Comparison of ENCODE assay signal across 8 cellular contexts in the genomic region with DNA sequence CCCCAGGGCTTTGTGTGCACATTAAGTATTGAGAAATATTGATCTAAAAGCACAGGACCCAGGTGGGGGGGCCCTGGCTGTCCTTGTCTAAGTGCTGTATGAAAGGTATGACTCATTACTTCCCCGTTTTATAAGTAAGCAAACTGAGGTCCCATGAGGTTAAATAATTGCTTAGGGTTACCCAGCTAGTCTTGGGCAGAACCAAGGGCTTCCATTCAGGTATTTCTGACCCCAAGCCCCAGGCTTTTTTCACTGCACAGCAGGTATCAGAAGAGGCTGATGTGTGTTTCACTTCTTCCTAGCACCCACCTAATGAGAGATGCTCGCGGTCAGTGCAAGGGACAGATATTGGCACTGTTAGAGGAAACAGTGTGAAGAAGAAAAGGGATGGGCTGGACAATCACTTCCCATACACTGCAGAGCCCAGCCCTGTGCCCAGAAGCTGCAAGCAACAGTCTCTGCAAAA. TPM values are rescaled to one million over a fixed set of nuclear protein-coding genes. Genes with fewer than 3 reads are reported as not detected.
DNase-seq lines count a peak whose midpoint lies in the region; ATAC-seq, FAIRE-seq and TF ChIP-seq lines count a peak whose summit lies in the region.

No MANE protein-coding gene starts in this region.

- H3K27me3 Mint-ChIP-seq in activated T-cell treated with anti-CD3 and anti-CD28 coated beads, Interleukin-2, amount 50 U/mL, for 24 hours = no peaks in the 10 kb centered on the region
- H3K27me3 Mint-ChIP-seq in HFFc6 (ENCODE audit: insufficient read depth) = peaks cover 2% of the 10 kb centered on the region

- H3K4me1 Mint-ChIP-seq in activated T-cell treated with anti-CD3 and anti-CD28 coated beads, Interleukin-2, amount 50 U/mL, for 24 hours (ENCODE audit: low read depth) = peaks cover 97% of the 10 kb centered on the region
- H3K4me1 Mint-ChIP-seq in HFFc6 (ENCODE audit: low read depth) = peaks cover 7% of the 10 kb centered on the region; the same call in 1 of the 2 replicates

- 60% methylated on average over 3 of the region's 3 CpGs for WGBS in HepG2 (ENCODE audit: low lambda C conversion rate)

- BruUV-seq in HepG2 (replicated peaks; lab: Mats Ljungman, UMichigan) = no TSS peak

- H3K27ac Mint-ChIP-seq in activated T-cell treated with anti-CD3 and anti-CD28 coated beads, Interleukin-2, amount 50 U/mL, for 24 hours = peak overlapping the region; percentile 83
- H3K27ac Mint-ChIP-seq in HFFc6 = no peak overlapping the region

- no peaks in the 10 kb centered on the region for H3K9me3 Mint-ChIP-seq in activated T-cell treated with anti-CD3 and anti-CD28 coated beads, Interleukin-2, amount 50 U/mL, for 24 hours
- H3K9me3 Mint-ChIP-seq in HFFc6 = no peaks in the 10 kb centered on the region

- TF ChIP-seq POLR2A in HepG2 (IDR thresholded peaks at IDR 0.05; ENCODE audit: insufficient read depth in 1 of 2, low read depth in 2 of 2, low read length in 2 of 2) = no peak

- peaks cover 41% of the 10 kb centered on the region for H3K4me1 ChIP-seq in HepG2 (ENCODE audit: insufficient read depth, low read length)

- ATAC-seq in HG03378 (IDR thresholded peaks at IDR 0.05; ENCODE audit: unreplicated experiment) = peak; percentile 59
- no peak for ATAC-seq in HepG2
- no peak for ATAC-seq in GM19328 (IDR thresholded peaks at IDR 0.05; ENCODE audit: unreplicated experiment)

- H3K4me2 ChIP-seq in HepG2 (ENCODE audit: low read depth, low read length) = no peak overlapping the region

- DNase-seq in DMS53 (lab: John Stamatoyannopoulos, UW) (peak; percentile 38), DMS53 treated with DMSO at 0.1 percent for 48 hours (lab: John Stamatoyannopoulos, UW; ENCODE audit: unreplicated experiment) (no peak), HepG2 (ENCODE audit: low spot score) (peak; percentile 8), HFFc6 (no peak), NCI-H2196 (lab: John Stamatoyannopoulos, UW; ENCODE audit: unreplicated experiment) (no peak)
- no peak for DNase-seq in activated T-cell treated with anti-CD3 and anti-CD28 coated beads, Interleukin-2, amount 50 U/mL, for 24 hours

- no peaks in the 10 kb centered on the region for H4K20me1 ChIP-seq in HepG2 (ENCODE audit: insufficient read depth, low read length)

- no peak for FAIRE-seq in HepG2 (lab: Jason Lieb, UNC)

- TF ChIP-seq EP300 in HepG2 (IDR thresholded peaks at IDR 0.05; ENCODE audit: low read depth in 2 of 2, low read length in 2 of 2) = no peak
- TF ChIP-seq EP300 in HepG2 (CRISPR knock-in tag; IDR thresholded peaks at IDR 0.05; ENCODE audit: borderline replicate concordance) = no peak

- TF ChIP-seq RAD21 in HepG2 (CRISPR knock-in tag; IDR thresholded peaks at IDR 0.05) = no peak

- intact Hi-C loops in HepG2 (cut with micrococcal nuclease; ENCODE audit: unreplicated experiment) = no loop called here

- no peaks in the 10 kb centered on the region for H3K9me3 ChIP-seq in HepG2 (ENCODE audit: low read length)

- H3K4me3 Mint-ChIP-seq in activated T-cell treated with anti-CD3 and anti-CD28 coated beads, Interleukin-2, amount 50 U/mL, for 24 hours = peak overlapping the region; percentile 50
- no peak overlapping the region for H3K4me3 Mint-ChIP-seq in HFFc6

- no peak for TF ChIP-seq CTCF in HepG2 (CRISPR knock-in tag; IDR thresholded peaks at IDR 0.05)
- no peak for TF ChIP-seq CTCF in HFFc6 (IDR thresholded peaks at IDR 0.05)

- H3K9ac ChIP-seq in HepG2 (ENCODE audit: insufficient read depth, low read depth, low read length) = no peak overlapping the region

- no peaks in the 10 kb centered on the region for H3K36me3 Mint-ChIP-seq in activated T-cell treated with anti-CD3 and anti-CD28 coated beads, Interleukin-2, amount 50 U/mL, for 24 hours (ENCODE audit: low read depth)
- peaks cover 42% of the 10 kb centered on the region for H3K36me3 Mint-ChIP-seq in HFFc6 (ENCODE audit: low read depth)

- H3K27me3 ChIP-seq in HepG2 (ENCODE audit: control insufficient read depth in 1 of 2, insufficient read depth in 2 of 2, low read length in 2 of 2) = 0 out of 5 replicates have a peak, but pooled peaks cover 0 to 3% of the 10 kb centered on the region in 2 experiments

- no peak overlapping the region for H3K27ac ChIP-seq in HepG2 (ENCODE audit: extremely low read length, insufficient read depth, low read length)

- in situ Hi-C loops in HepG2 (cut with HindIII; ENCODE audit: extremely low pct_ligation_motif_present, low pct_unique_long_range_greater_than_20kb) = no loop called here

- H3K79me2 ChIP-seq in HepG2 (ENCODE audit: insufficient read depth, low read length) = no peaks in the 10 kb centered on the region

- CTCF ChIA-PET in HepG2 (lab: Yijun Ruan, JAX; ENCODE audit: low intra/inter-chr PET ratio, low total read pairs) = no interaction called here

- H3K4me3 ChIP-seq in HepG2 (replicated peaks in 1 of 3; ENCODE audit: insufficient read depth in 1 of 3, low read depth in 2 of 3, low read length in 3 of 3) = no peak overlapping the region

- H2AFZ ChIP-seq in HepG2 (ENCODE audit: low read length) = no peak overlapping the region

- POLR2A ChIA-PET in HepG2 (lab: Yijun Ruan, JAX) = no interaction called here

- no peaks in the 10 kb centered on the region for H3K36me3 ChIP-seq in HepG2 (replicated peaks in 1 of 2; ENCODE audit: control insufficient read depth in 1 of 2, insufficient read depth in 2 of 2, low read length in 2 of 2)

TF ChIP-seq in HepG2, 621 proteins besides CTCF, POLR2A, EP300 and RAD21:
- TF ChIP-seq FOSL2 (CRISPR knock-in tag; IDR thresholded peaks at IDR 0.05) (peak; percentile 81), ZBTB10 (CRISPR knock-in tag; IDR thresholded peaks at IDR 0.05; ENCODE audit: borderline replicate concordance) (no peak)
TF ChIP-seq in HepG2: peak in this region for 1.

RNA-seq across cellular contexts. Expression of gene TC2N, which starts 4.7 kb away (rescaled TPM):
- not detected in 2 replicates for total RNA-seq in HepG2 (2016; rRNA removed; fragmentation: Illumina TruSeq; extraction: Trizol)
- total RNA-seq in HepG2 (2016; cell fraction: cytosol; rRNA removed; fragmentation: Illumina TruSeq; extraction: Trizol; ENCODE audit: low read depth) = not detected in 2 replicates
- total RNA-seq in HepG2 (2016; cell fraction: insoluble cytoplasmic fraction; rRNA removed; fragmentation: Illumina TruSeq; extraction: Trizol) = not detected in 2 replicates
- total RNA-seq in HepG2 (2016; cell fraction: membrane; rRNA removed; fragmentation: Illumina TruSeq; extraction: Trizol) = not detected in 2 replicates
- not detected in 2 replicates for total RNA-seq in HepG2 (2016; cell fraction: nucleus; rRNA removed; fragmentation: Illumina TruSeq; extraction: Trizol)
- 0.03 TPM in 1 of 2 replicates, not detected in the other for polyA plus RNA-seq in HepG2 (2011; rRNA removed)
- 0.14 TPM in 1 of 2 replicates, not detected in the other for polyA plus RNA-seq in HepG2 (2011; cell fraction: cytosol; rRNA removed)
- polyA plus RNA-seq in HepG2 (2011; cell fraction: nucleus; rRNA removed) = not detected in 2 replicates
- polyA plus RNA-seq in HepG2 (2012) = 0.05 TPM in 1 of 2 replicates, not detected in the other
- not detected in 2 replicates for polyA plus RNA-seq in HepG2 (2016; cell fraction: cytosol; fragmentation: Illumina TruSeq; extraction: Trizol; ENCODE audit: low read depth)
- not detected in 2 replicates for polyA plus RNA-seq in HepG2 (2016; cell fraction: insoluble cytoplasmic fraction; fragmentation: Illumina TruSeq; extraction: Trizol; ENCODE audit: low read depth)
- polyA plus RNA-seq in HepG2 (2016; cell fraction: membrane; fragmentation: Illumina TruSeq; extraction: Trizol; ENCODE audit: low read depth) = not detected in 2 replicates
- not detected in 2 replicates for polyA plus RNA-seq in HepG2 (2016; cell fraction: nucleus; fragmentation: Illumina TruSeq; extraction: Trizol; ENCODE audit: insufficient read depth, low read depth)
- 9.2 TPM in 1 of 2 replicates, not detected in the other for polyA minus RNA-seq in HepG2 (2011; rRNA and poly(A)+ RNA removed; ENCODE audit: low replicate concordance)
- not detected in 2 replicates for polyA minus RNA-seq in HepG2 (2011; cell fraction: cytosol; rRNA and poly(A)+ RNA removed)
- polyA minus RNA-seq in HepG2 (2011; cell fraction: nucleus; rRNA and poly(A)+ RNA removed) = 0.26 TPM in 1 of 2 replicates, not detected in the other
- under 1 TPM; 0.10 to 0.71 (median 0.33) TPM for total RNA-seq in HFFc6 (2021; fragmentation: NEBNext Ultra II Directional; extraction: Animal tissue kit (Norgen Biotek cat#: 25700))

Comparison
In these comparisons a context has a peak if more than half of its experiments do, and no peak if none do; other contexts are left out.
1. DNase-seq: peak in DMS53 (single experiment) and HepG2 (single experiment); none in DMS53 treated with DMSO at 0.1 percent for 48 hours (single experiment), activated T-cell treated with anti-CD3 and anti-CD28 coated beads, Interleukin-2, amount 50 U/mL, for 24 hours (single experiment), HFFc6 (single experiment) and NCI-H2196 (single experiment).